In genomic region chr1:155174334-155175280, GRCh38 we compare ENCODE assay signal across 6 cellular contexts. TPM values are rescaled to one million over a fixed set of nuclear protein-coding genes. Genes with fewer than 3 reads are reported as not detected.
DNase-seq lines count a peak whose midpoint lies in the region; ATAC-seq and TF ChIP-seq lines count a peak whose summit lies in the region.

No MANE protein-coding gene starts in this region.

- H3K27me3 Mint-ChIP-seq in dendritic cell treated with granulocyte-macrophage colony-stimulating factor and Interleukin-4, amounts not matched to agents 40 ng/mL and 50 ng/mL, for 4 days = peaks cover 18% of the 10 kb centered on the region

- no peaks in the 10 kb centered on the region for H3K9me3 ChIP-seq in SJCRH30 (replicated peaks)
- H3K9me3 ChIP-seq in psoas muscle = no peaks in the 10 kb centered on the region

- DNase-seq in GDM1 (lab: John Stamatoyannopoulos, UW) (peak; percentile 36), SJCRH30 (peak; percentile 57 to 68), psoas muscle (no peak), ACHN (no peak), foreskin melanocyte (no peak)

- in situ Hi-C loops in ACHN (cut with HindIII; ENCODE audit: low pct_ligation_motif_present, low pct_unique_long_range_greater_than_20kb, low sequenced_read_pairs) = no loop called here

- ATAC-seq in psoas muscle = no peak

- H3K4me1 Mint-ChIP-seq in dendritic cell treated with granulocyte-macrophage colony-stimulating factor and Interleukin-4, amounts not matched to agents 40 ng/mL and 50 ng/mL, for 4 days (ENCODE audit: low read depth) = peaks cover 73% of the 10 kb centered on the region

- no peaks in the 10 kb centered on the region for H3K9me3 Mint-ChIP-seq in dendritic cell treated with granulocyte-macrophage colony-stimulating factor and Interleukin-4, amounts not matched to agents 40 ng/mL and 50 ng/mL, for 4 days

- peak overlapping the region; percentile 9 for H3K27ac Mint-ChIP-seq in dendritic cell treated with granulocyte-macrophage colony-stimulating factor and Interleukin-4, amounts not matched to agents 40 ng/mL and 50 ng/mL, for 4 days

- peak overlapping the region; percentile 96 for H3K4me3 Mint-ChIP-seq in dendritic cell treated with granulocyte-macrophage colony-stimulating factor and Interleukin-4, amounts not matched to agents 40 ng/mL and 50 ng/mL, for 4 days

- 4 to 8% (median 8%) methylated on average over 32 to 35 of the region's 35 CpGs for WGBS in psoas muscle, 3 donors

- H3K27ac ChIP-seq in SJCRH30 = no peak overlapping the region
- H3K27ac ChIP-seq in psoas muscle = no peak overlapping the region

- H3K4me1 ChIP-seq in SJCRH30 (peaks cover 9% of the 10 kb centered on the region), psoas muscle (peaks cover 6% of the 10 kb centered on the region)

- TF ChIP-seq CTCF in psoas muscle (IDR thresholded peaks at IDR 0.05) = no peak

- H3K4me3 ChIP-seq in SJCRH30 = peak overlapping the region; percentile 91
- H3K4me3 ChIP-seq in psoas muscle = peak overlapping the region; percentile 74

- H3K36me3 ChIP-seq in SJCRH30 (no peaks in the 10 kb centered on the region), psoas muscle (ENCODE audit: insufficient read depth in 1 of 2, low read depth in 1 of 2) (peaks cover 0 to 18% of the 10 kb centered on the region in 2 donors)

- intact Hi-C loops in dendritic cell treated with granulocyte-macrophage colony-stimulating factor and Interleukin-4, amounts not matched to agents 40 ng/mL and 50 ng/mL, for 4 days (cut with micrococcal nuclease) = loop anchor here (5.0 kb wide), 1 partner anchor 53 kb away; no protein-coding TSS in a partner anchor
- intact Hi-C loops in psoas muscle (cut with DNase I) = loop anchor here (5.0 kb wide), 1 partner anchor 53 kb away; no protein-coding TSS in a partner anchor

- H3K27me3 ChIP-seq in SJCRH30 = no peaks in the 10 kb centered on the region
- H3K27me3 ChIP-seq in psoas muscle (ENCODE audit: insufficient read depth in 3 of 3, low read length in 2 of 3) = peaks cover 0 to 13% (median 10%) of the 10 kb centered on the region in 3 donors

- peaks cover 34% of the 10 kb centered on the region for H3K36me3 Mint-ChIP-seq in dendritic cell treated with granulocyte-macrophage colony-stimulating factor and Interleukin-4, amounts not matched to agents 40 ng/mL and 50 ng/mL, for 4 days (ENCODE audit: low read depth)

RNA-seq across cellular contexts. Expression of gene TRIM46, which starts 1.0 kb away (rescaled TPM):
- total RNA-seq in SJCRH30 (2014; rRNA removed; shearing (Covaris generic)) = 0.79 and 1.0 TPM in 2 replicates
- total RNA-seq in psoas muscle = under 1 TPM in 2 of 4 donors, not detected in 2; 0.15 to 0.16 TPM
- polyA plus RNA-seq in psoas muscle = under 1 TPM in 2 of 3 donors, not detected in 1; 0.03 TPM

RNA-seq across cellular contexts. Expression of gene KRTCAP2, which starts 1.5 kb away (rescaled TPM):
- total RNA-seq in SJCRH30 (2014; rRNA removed; shearing (Covaris generic)) = 84.2 and 90.9 TPM in 2 replicates
- total RNA-seq in psoas muscle = 100 to 1,000 TPM; 115 to 152 (median 118) TPM
- 100 to 1,000 TPM; 137 to 171 (median 149) TPM for polyA plus RNA-seq in psoas muscle

RNA-seq across cellular contexts. Expression of gene THBS3, which starts 33.1 kb away (rescaled TPM):
- total RNA-seq in SJCRH30 (2014; rRNA removed; shearing (Covaris generic)) = 4.1 and 4.5 TPM in 2 replicates
- total RNA-seq in psoas muscle = 1 to 10 TPM; 3.1 to 8.1 (median 4.5) TPM
- polyA plus RNA-seq in psoas muscle = 1 to 10 TPM; 2.8 to 3.5 (median 2.8) TPM

RNA-seq across cellular contexts. Expression of gene MTX1, which starts 33.9 kb away (rescaled TPM):
- total RNA-seq in SJCRH30 (2014; rRNA removed; shearing (Covaris generic)) = 25.2 and 31.7 TPM in 2 replicates
- total RNA-seq in psoas muscle = 10 to 100 TPM in 3 of 4 donors, 1 to 10 TPM in 1; 8.1 to 17.7 (median 14.0) TPM
- 10 to 100 TPM; 25.8 to 47.1 (median 27.4) TPM for polyA plus RNA-seq in psoas muscle

RNA-seq across cellular contexts. Expression of gene DPM3, which starts 34.3 kb away (rescaled TPM):
- total RNA-seq in SJCRH30 (2014; rRNA removed; shearing (Covaris generic)) = 16.1 and 16.8 TPM in 2 replicates
- 10 to 100 TPM; 47.0 to 54.5 (median 50.0) TPM for total RNA-seq in psoas muscle
- 100 to 1,000 TPM; 110 to 123 (median 122) TPM for polyA plus RNA-seq in psoas muscle

Comparison
In these comparisons a context has a peak if more than half of its experiments do, and no peak if none do; other contexts are left out.
1. DNase-seq: peak in GDM1 (single experiment) and SJCRH30 (2 of 2); none in psoas muscle (0 of 2), ACHN (single experiment) and foreskin melanocyte (single experiment).